10 cellular contexts compared by ENCODE assay signal in the genomic region with DNA sequence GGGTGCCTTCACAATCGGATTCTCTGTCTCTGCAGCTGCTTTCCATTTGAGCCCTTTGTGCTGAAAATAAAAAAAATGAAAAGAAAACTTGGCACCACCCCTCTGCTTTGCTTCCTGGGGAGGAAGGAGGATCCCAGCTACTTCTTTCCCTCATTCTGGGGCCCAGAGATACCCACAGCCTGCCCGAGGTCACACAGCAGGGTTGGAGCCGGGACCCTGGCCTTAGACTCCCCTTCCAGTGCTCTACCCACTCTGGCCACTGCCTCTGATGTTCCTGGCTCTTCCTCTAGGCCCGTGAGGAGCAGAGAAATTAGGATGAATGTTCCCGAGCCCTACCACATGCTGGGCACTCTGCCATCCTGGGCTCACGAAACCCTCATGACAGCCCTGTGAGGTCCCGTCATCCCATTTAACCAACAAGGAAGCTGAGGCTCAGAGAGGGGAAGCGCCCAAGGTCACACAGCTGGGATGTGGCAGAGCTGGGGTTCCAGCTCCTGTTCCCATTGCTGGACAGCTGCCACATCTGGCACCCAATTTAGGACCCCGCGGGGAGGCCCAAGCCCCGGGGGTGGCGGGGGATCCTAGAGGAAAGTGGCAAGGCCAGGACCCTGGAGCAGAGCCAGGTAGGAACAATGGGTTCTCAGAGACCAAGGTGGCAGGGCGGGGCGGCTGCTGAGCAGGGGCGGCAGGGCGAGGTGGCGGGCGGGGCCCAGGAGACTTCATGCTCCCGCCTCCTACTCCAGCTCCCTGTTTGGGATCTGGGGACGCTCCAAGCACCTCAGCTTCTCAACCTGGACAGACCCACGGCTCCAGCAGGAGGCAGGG.
DNase-seq lines count a peak whose midpoint lies in the region; ATAC-seq lines count a peak whose summit lies in the region.
"Had no signal": no experiment of that assay in that cellular context is flagged by ENCODE, and none has a peak within 500 bp of the region (broad histone marks: within the 10 kb centered on the region; RNA-seq: fewer than 3 reads in every experiment).

No MANE protein-coding gene starts in this region.

- ATAC-seq in left ventricle myocardium superior (peak; percentile 58), HG03571 (IDR thresholded peaks at IDR 0.05; ENCODE audit: unreplicated experiment) (no peak)
- ATAC-seq in stimulated activated effector memory CD8-positive, alpha-beta T cell treated with anti-CD3 and anti-CD28 coated beads, Interleukin-12 subunit alpha, Interleukin-12 subunit beta, amount 100 ng/mL, for 72 hours = no peak
- ATAC-seq in naive thymus-derived CD8-positive, alpha-beta T cell = no peak

- no peak overlapping the region for H3K4me3 Mint-ChIP-seq in stimulated activated effector memory CD8-positive, alpha-beta T cell treated with anti-CD3 and anti-CD28 coated beads, Interleukin-12 subunit alpha, Interleukin-12 subunit beta, amount 100 ng/mL, for 72 hours
- H3K4me3 Mint-ChIP-seq in naive thymus-derived CD8-positive, alpha-beta T cell = peak overlapping the region in 1 of 10 donors; percentile 28
- H3K4me3 Mint-ChIP-seq in T-helper 2 cell treated with Interferon-gamma antibody and Interleukin-4, amounts not matched to agents 5 μg/mL and 100 μg/mL, for 36 hours = no peak overlapping the region
- H3K4me3 Mint-ChIP-seq: activated naive CD8-positive, alpha-beta T cell treated with anti-CD3 and anti-CD28 coated beads for 36 hours had no signal

- DNase-seq in HAP-1 (ENCODE audit: low spot score in 2 of 2) (peak; percentile 28 to 80), UCSD-AML1 (lab: John Stamatoyannopoulos, UW; ENCODE audit: unreplicated experiment) (peak; percentile 36), left ventricle myocardium superior (peak; percentile 70), HK-2 (ENCODE audit: unreplicated experiment) (no peak)
- DNase-seq in stimulated activated effector memory CD8-positive, alpha-beta T cell treated with anti-CD3 and anti-CD28 coated beads, Interleukin-12 subunit alpha, Interleukin-12 subunit beta, amount 100 ng/mL, for 72 hours (ENCODE audit: low spot score in 2 of 2) = no peak
- DNase-seq in naive thymus-derived CD8-positive, alpha-beta T cell = no peak
- no peak for DNase-seq in T-helper 2 cell treated with Interferon-gamma antibody and Interleukin-4, amounts not matched to agents 5 μg/mL and 100 μg/mL, for 36 hours (ENCODE audit: low spot score)
- DNase-seq: activated naive CD8-positive, alpha-beta T cell treated with anti-CD3 and anti-CD28 coated beads for 36 hours; SIG-M5 had no signal

- in situ Hi-C loops in HAP-1 (cut with MboI; ENCODE audit: low sequenced_read_pairs) = no loop called here

- no peaks in the 10 kb centered on the region for H3K9me3 Mint-ChIP-seq in stimulated activated effector memory CD8-positive, alpha-beta T cell treated with anti-CD3 and anti-CD28 coated beads, Interleukin-12 subunit alpha, Interleukin-12 subunit beta, amount 100 ng/mL, for 72 hours
- no peaks in the 10 kb centered on the region for H3K9me3 Mint-ChIP-seq in naive thymus-derived CD8-positive, alpha-beta T cell
- H3K9me3 Mint-ChIP-seq in T-helper 2 cell treated with Interferon-gamma antibody and Interleukin-4, amounts not matched to agents 5 μg/mL and 100 μg/mL, for 36 hours = no peaks in the 10 kb centered on the region
- H3K9me3 Mint-ChIP-seq: activated naive CD8-positive, alpha-beta T cell treated with anti-CD3 and anti-CD28 coated beads for 36 hours had no signal

- H3K4me3 ChIP-seq in HAP-1 = no peak overlapping the region

- no peaks in the 10 kb centered on the region for H3K27me3 ChIP-seq in HAP-1 (ENCODE audit: low read depth)

- H3K27me3 Mint-ChIP-seq in naive thymus-derived CD8-positive, alpha-beta T cell = peaks cover 4 to 29% (median 13%) of the 10 kb centered on the region in 5 donors
- H3K27me3 Mint-ChIP-seq in T-helper 2 cell treated with Interferon-gamma antibody and Interleukin-4, amounts not matched to agents 5 μg/mL and 100 μg/mL, for 36 hours (ENCODE audit: low read depth) = peaks cover 10% of the 10 kb centered on the region

- H3K4me1 Mint-ChIP-seq in stimulated activated effector memory CD8-positive, alpha-beta T cell treated with anti-CD3 and anti-CD28 coated beads, Interleukin-12 subunit alpha, Interleukin-12 subunit beta, amount 100 ng/mL, for 72 hours = peaks cover 18% of the 10 kb centered on the region
- peaks cover 0 to 15% (median 7%) of the 10 kb centered on the region in 4 donors for H3K4me1 Mint-ChIP-seq in naive thymus-derived CD8-positive, alpha-beta T cell
- H3K4me1 Mint-ChIP-seq in T-helper 2 cell treated with Interferon-gamma antibody and Interleukin-4, amounts not matched to agents 5 μg/mL and 100 μg/mL, for 36 hours (ENCODE audit: low read depth) = peaks cover 13% of the 10 kb centered on the region

- no peaks in the 10 kb centered on the region for H3K9me3 ChIP-seq in HAP-1

- intact Hi-C loops in left ventricle myocardium superior (cut with micrococcal nuclease) = loop anchor here (10.0 kb wide), 1 partner anchor 52 kb away; no protein-coding TSS in a partner anchor

- H3K36me3 ChIP-seq in HAP-1 (replicated peaks) = no peaks in the 10 kb centered on the region

- H3K4me1 ChIP-seq in HAP-1 = peaks cover 5% of the 10 kb centered on the region

- peak overlapping the region; percentile 77 for H3K27ac Mint-ChIP-seq in stimulated activated effector memory CD8-positive, alpha-beta T cell treated with anti-CD3 and anti-CD28 coated beads, Interleukin-12 subunit alpha, Interleukin-12 subunit beta, amount 100 ng/mL, for 72 hours
- H3K27ac Mint-ChIP-seq in naive thymus-derived CD8-positive, alpha-beta T cell = no peak overlapping the region
- H3K27ac Mint-ChIP-seq in T-helper 2 cell treated with Interferon-gamma antibody and Interleukin-4, amounts not matched to agents 5 μg/mL and 100 μg/mL, for 36 hours = no peak overlapping the region
- H3K27ac Mint-ChIP-seq: activated naive CD8-positive, alpha-beta T cell treated with anti-CD3 and anti-CD28 coated beads for 36 hours had no signal

- H3K36me3 Mint-ChIP-seq in stimulated activated effector memory CD8-positive, alpha-beta T cell treated with anti-CD3 and anti-CD28 coated beads, Interleukin-12 subunit alpha, Interleukin-12 subunit beta, amount 100 ng/mL, for 72 hours = no peaks in the 10 kb centered on the region
- H3K36me3 Mint-ChIP-seq in naive thymus-derived CD8-positive, alpha-beta T cell = no peaks in the 10 kb centered on the region
- no peaks in the 10 kb centered on the region for H3K36me3 Mint-ChIP-seq in T-helper 2 cell treated with Interferon-gamma antibody and Interleukin-4, amounts not matched to agents 5 μg/mL and 100 μg/mL, for 36 hours (ENCODE audit: low read depth)
- H3K36me3 Mint-ChIP-seq: activated naive CD8-positive, alpha-beta T cell treated with anti-CD3 and anti-CD28 coated beads for 36 hours had no signal

- POLR2A ChIA-PET in naive thymus-derived CD8-positive, alpha-beta T cell (lab: Charles Lee) = no interaction called here

Comparison
In these comparisons a context has a peak if more than half of its experiments do, and no peak if none do; other contexts are left out.
1. DNase-seq: peak in HAP-1 (2 of 2), UCSD-AML1 (single experiment) and left ventricle myocardium superior (single experiment); none in stimulated activated effector memory CD8-positive, alpha-beta T cell treated with anti-CD3 and anti-CD28 coated beads, Interleukin-12 subunit alpha, Interleukin-12 subunit beta, amount 100 ng/mL, for 72 hours (0 of 2), naive thymus-derived CD8-positive, alpha-beta T cell (0 of 10), HK-2 (single experiment) and T-helper 2 cell treated with Interferon-gamma antibody and Interleukin-4, amounts not matched to agents 5 μg/mL and 100 μg/mL, for 36 hours (single experiment).